Comparison of ENCODE assay signal across 19 cellular contexts in genomic region chr3:7953449-7954015, GRCh38.
DNase-seq lines count a peak whose midpoint lies in the region; ATAC-seq and TF ChIP-seq lines count a peak whose summit lies in the region.
"Had no signal": no experiment of that assay in that cellular context is flagged by ENCODE, and none has a peak within 500 bp of the region (broad histone marks: within the 10 kb centered on the region; RNA-seq: fewer than 3 reads in every experiment).

No MANE protein-coding gene starts in this region.

- H3K27ac Mint-ChIP-seq in activated naive CD4-positive, alpha-beta T cell treated with anti-CD3 and anti-CD28 coated beads, Interleukin-2, amount 10 ng/mL, durations not matched to agents 7 days and 5 days, result no peak overlapping the region

- H3K36me3 Mint-ChIP-seq in activated naive CD4-positive, alpha-beta T cell treated with anti-CD3 and anti-CD28 coated beads, Interleukin-2, amount 10 ng/mL, durations not matched to agents 7 days and 5 days, result no peaks in the 10 kb centered on the region

- TF ChIP-seq CTCF in foreskin keratinocyte (conservative IDR thresholded peaks at IDR 0.05), result no peak
- no peak for TF ChIP-seq CTCF in foreskin fibroblast (IDR thresholded peaks at IDR 0.05; ENCODE audit: low read depth, low read length)

- DNase-seq in DMS79 treated with DMSO at 0.1 percent for 48 hours (lab: John Stamatoyannopoulos, UW), result peak; percentile 39
- DNase-seq in DMS79 (lab: John Stamatoyannopoulos, UW), result no peak
- DNase-seq in NCI-H2029 treated with DMSO at 0.1 percent for 48 hours (lab: John Stamatoyannopoulos, UW), result peak; percentile 51
- peak; percentile 41 to 62 for DNase-seq in foreskin keratinocyte
- DNase-seq in mesenteric fat pad (ENCODE audit: low spot score), result no peak
- no peak for DNase-seq in foreskin fibroblast
- DNase-seq in superior temporal gyrus (ENCODE audit: extremely low spot score), result no peak
- no peak for DNase-seq in activated naive CD4-positive, alpha-beta T cell treated with anti-CD3 and anti-CD28 coated beads, Interleukin-2, amount 10 ng/mL, durations not matched to agents 7 days and 5 days
- DNase-seq: 8988T; C1 segment of cervical spinal cord; EL; HCEC 1CT; NCI-H1436; NCI-H2081 treated with DMSO at 0.1 percent for 48 hours; NK-92 treated with Interleukin-12 subunit alpha and Interleukin-12 subunit beta, amount 100 ng/mL, for 24 hours; SHP77 treated with DMSO at 0.1 percent for 48 hours; T-helper 1 cell had no signal

- no peaks in the 10 kb centered on the region for H3K27me3 Mint-ChIP-seq in activated naive CD4-positive, alpha-beta T cell treated with anti-CD3 and anti-CD28 coated beads, Interleukin-2, amount 10 ng/mL, durations not matched to agents 7 days and 5 days

- H3K4me3 Mint-ChIP-seq in activated naive CD4-positive, alpha-beta T cell treated with anti-CD3 and anti-CD28 coated beads, Interleukin-2, amount 10 ng/mL, durations not matched to agents 7 days and 5 days, result no peak overlapping the region

- H3K27ac ChIP-seq in foreskin keratinocyte, result no peak overlapping the region
- H3K27ac ChIP-seq: KMS-11 had no signal

- ATAC-seq in foreskin keratinocyte, result peak; percentile 78
- ATAC-seq: SK-N-SH treated with all-trans-retinoic acid at 6 μM for 48 hours had no signal

- no peaks in the 10 kb centered on the region for H3K9me3 Mint-ChIP-seq in activated naive CD4-positive, alpha-beta T cell treated with anti-CD3 and anti-CD28 coated beads, Interleukin-2, amount 10 ng/mL, durations not matched to agents 7 days and 5 days

- H3K27me3 ChIP-seq in foreskin keratinocyte, result no peaks in the 10 kb centered on the region

- H3K4me1 ChIP-seq in foreskin keratinocyte, result no peaks in the 10 kb centered on the region

- CTCF ChIA-PET in activated naive CD4-positive, alpha-beta T cell treated with anti-CD3 and anti-CD28 coated beads, Interleukin-2, amount 10 ng/mL, durations not matched to agents 7 days and 5 days (lab: Charles Lee), result no interaction called here

- H3K4me3 ChIP-seq in foreskin fibroblast (ENCODE audit: low read depth in 1 of 2, low read length in 2 of 2), result no peak overlapping the region

- H3K4me1 Mint-ChIP-seq in activated naive CD4-positive, alpha-beta T cell treated with anti-CD3 and anti-CD28 coated beads, Interleukin-2, amount 10 ng/mL, durations not matched to agents 7 days and 5 days, result no peaks in the 10 kb centered on the region

Comparison
In these comparisons a context has a peak if more than half of its experiments do, and no peak if none do; other contexts are left out.
1. DNase-seq: peak in DMS79 treated with DMSO at 0.1 percent for 48 hours (single experiment), NCI-H2029 treated with DMSO at 0.1 percent for 48 hours (single experiment) and foreskin keratinocyte (2 of 2); none in DMS79 (single experiment), mesenteric fat pad (single experiment), foreskin fibroblast (0 of 2), superior temporal gyrus (single experiment) and activated naive CD4-positive, alpha-beta T cell treated with anti-CD3 and anti-CD28 coated beads, Interleukin-2, amount 10 ng/mL, durations not matched to agents 7 days and 5 days (single experiment).